ENCODE assay signal across 12 cellular contexts in the genomic region with DNA sequence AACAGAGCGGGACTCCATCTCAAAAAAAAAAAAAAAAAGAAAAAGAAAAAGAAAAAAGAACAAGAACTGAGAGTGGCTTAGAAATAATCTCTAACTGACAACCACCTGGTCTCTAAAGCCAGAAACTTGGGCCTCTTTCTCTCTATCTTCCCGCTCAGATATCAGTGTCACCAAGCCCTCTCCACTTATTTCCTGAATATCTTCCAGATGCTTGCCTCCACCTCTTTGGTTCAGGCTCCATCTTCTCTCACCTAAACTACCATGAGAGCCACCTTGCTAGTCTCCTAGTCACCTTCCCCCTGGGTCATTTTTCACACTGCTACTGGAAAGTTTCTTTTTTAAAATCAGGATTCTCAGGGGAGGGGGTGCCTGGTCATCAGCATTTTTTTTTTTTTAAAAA. TPM values are rescaled to one million over a fixed set of nuclear protein-coding genes. Genes with fewer than 3 reads are reported as not detected.
DNase-seq lines count a peak whose midpoint lies in the region; FAIRE-seq and TF ChIP-seq lines count a peak whose summit lies in the region.
"Had no signal": no experiment of that assay in that cellular context is flagged by ENCODE, and none has a peak within 500 bp of the region (broad histone marks: within the 10 kb centered on the region; RNA-seq: fewer than 3 reads in every experiment).

No MANE protein-coding gene starts in this region.

- no peak for DNase-seq in T-helper 2 cell treated with Interferon-gamma antibody and Interleukin-4, amounts not matched to agents 5 μg/mL and 100 μg/mL, for 36 hours (ENCODE audit: low spot score)
- DNase-seq in T-helper 2 cell (no peak), MM.1S (no peak), mammary epithelial cell (no peak), kidney tubule cell (ENCODE audit: low spot score) (no peak), urothelium cell line (ENCODE audit: low spot score) (no peak)
- DNase-seq in stimulated activated naive CD4-positive, alpha-beta T cell (lab: John Stamatoyannopoulos, UW), result no peak
- DNase-seq: left colon; stimulated activated CD8-positive, alpha-beta memory T cell treated with anti-CD3 and anti-CD28 coated beads, Interleukin-4, amount 100 ng/mL, for 48 hours; T1000 had no signal

- WGBS in mammary epithelial cell (ENCODE audit: low coverage, missing lambda C conversion rate), result 93% methylated on average over 1 of the region's 2 CpGs

- dilution Hi-C loops in mammary epithelial cell (cut with HindIII; ENCODE audit: low sequenced_read_pairs), result no loop called here

- H2AFZ ChIP-seq in MM.1S (ENCODE audit: low read length) (no peak overlapping the region), mammary epithelial cell (ENCODE audit: low read depth, low read length) (no peak overlapping the region)

- H3K27me3 Mint-ChIP-seq in T-helper 2 cell treated with Interferon-gamma antibody and Interleukin-4, amounts not matched to agents 5 μg/mL and 100 μg/mL, for 36 hours (ENCODE audit: low read depth), result no peaks in the 10 kb centered on the region

- H3K27me3 ChIP-seq in MM.1S (replicated peaks; ENCODE audit: insufficient read depth, low read length) (no peaks in the 10 kb centered on the region), mammary epithelial cell (ENCODE audit: insufficient read depth, low read length) (no peaks in the 10 kb centered on the region), neutrophil (no peaks in the 10 kb centered on the region)

- BruUV-seq in mammary epithelial cell (replicated peaks; lab: Mats Ljungman, UMichigan), result no TSS peak

- H4K20me1 ChIP-seq in MM.1S (ENCODE audit: insufficient read depth, low read length) (no peaks in the 10 kb centered on the region), mammary epithelial cell (ENCODE audit: insufficient read depth, low read length) (no peaks in the 10 kb centered on the region)

- H3K36me3 ChIP-seq in MM.1S (replicated peaks; ENCODE audit: insufficient read depth, low read length), result no peaks in the 10 kb centered on the region
- peaks cover 6% of the 10 kb centered on the region for H3K36me3 ChIP-seq in mammary epithelial cell (ENCODE audit: insufficient read depth, low read length)
- peaks cover 18% of the 10 kb centered on the region for H3K36me3 ChIP-seq in neutrophil

- peak overlapping the region; percentile 50; the same call in 1 of the 2 replicates for H3K4me2 ChIP-seq in MM.1S (ENCODE audit: low read depth, low read length)
- H3K4me2 ChIP-seq in mammary epithelial cell (ENCODE audit: insufficient read depth, low read depth, low read length), result peak overlapping the region; percentile 22

- H3K79me2 ChIP-seq in MM.1S (ENCODE audit: low read length) (peaks cover 21% of the 10 kb centered on the region), mammary epithelial cell (ENCODE audit: insufficient read depth, low read length) (peaks cover 46% of the 10 kb centered on the region)

- no peak for FAIRE-seq in urothelium cell line (lab: Jason Lieb, UNC)
- FAIRE-seq: A204.1 had no signal

- peaks cover 41% of the 10 kb centered on the region for H3K4me1 Mint-ChIP-seq in T-helper 2 cell treated with Interferon-gamma antibody and Interleukin-4, amounts not matched to agents 5 μg/mL and 100 μg/mL, for 36 hours (ENCODE audit: low read depth)

- H3K4me1 ChIP-seq in MM.1S (ENCODE audit: low read length), result peaks cover 5% of the 10 kb centered on the region; the same call in 1 of the 2 replicates
- peaks cover 14% of the 10 kb centered on the region for H3K4me1 ChIP-seq in mammary epithelial cell (ENCODE audit: insufficient read depth, low read length)
- peaks cover 30 to 36% of the 10 kb centered on the region in 2 experiments for H3K4me1 ChIP-seq in neutrophil (ENCODE audit: control insufficient read depth in 1 of 2, insufficient read depth in 1 of 2, low read depth in 1 of 2, low read length in 1 of 2)

- H3K27ac Mint-ChIP-seq in T-helper 2 cell treated with Interferon-gamma antibody and Interleukin-4, amounts not matched to agents 5 μg/mL and 100 μg/mL, for 36 hours, result peak overlapping the region; percentile 62

- H3K9me3 Mint-ChIP-seq in T-helper 2 cell treated with Interferon-gamma antibody and Interleukin-4, amounts not matched to agents 5 μg/mL and 100 μg/mL, for 36 hours, result peaks cover 6% of the 10 kb centered on the region

- intact Hi-C loops in mammary epithelial cell (cut with micrococcal nuclease), result no loop called here

- peaks cover 7% of the 10 kb centered on the region; the same call in 1 of the 2 replicates for H3F3A ChIP-seq in MM.1S (ENCODE audit: insufficient read depth, low read length)

- H3K9ac ChIP-seq in MM.1S (ENCODE audit: low read length) (peak overlapping the region; percentile 47; the same call in 1 of the 2 replicates), mammary epithelial cell (ENCODE audit: insufficient read depth, low read length) (no peak overlapping the region)

- H3K9me2 ChIP-seq in MM.1S (replicated peaks; ENCODE audit: insufficient read depth, low read length), result no peaks in the 10 kb centered on the region

- in situ Hi-C loops in mammary epithelial cell (cut with MboI; ENCODE audit: low sequenced_read_pairs in 2 of 2), result no loop called here

- H3K27ac ChIP-seq in MM.1S (ENCODE audit: low read length) (no peak overlapping the region; the same call in 1 of the 2 replicates), mammary epithelial cell (ENCODE audit: insufficient read depth, low read depth, low read length) (no peak overlapping the region), neutrophil (peak overlapping the region; percentile 97)

- peak overlapping the region; percentile 98 for H3K4me3 Mint-ChIP-seq in T-helper 2 cell treated with Interferon-gamma antibody and Interleukin-4, amounts not matched to agents 5 μg/mL and 100 μg/mL, for 36 hours

- peaks cover 51% of the 10 kb centered on the region for H3K36me3 Mint-ChIP-seq in T-helper 2 cell treated with Interferon-gamma antibody and Interleukin-4, amounts not matched to agents 5 μg/mL and 100 μg/mL, for 36 hours (ENCODE audit: low read depth)

- TF ChIP-seq CTCF in MM.1S (IDR thresholded peaks at IDR 0.05; ENCODE audit: low read length) (no peak), mammary epithelial cell (conservative IDR thresholded peaks at IDR 0.05 in 1 of 2, IDR thresholded peaks at IDR 0.05 in 1 of 2; ENCODE audit: extremely low read depth in 1 of 2, insufficient read depth in 1 of 2, low read depth in 1 of 2, low read length in 2 of 2) (no peak), neutrophil (IDR thresholded peaks at IDR 0.05) (no peak)

- H3K9me3 ChIP-seq in MM.1S (replicated peaks; ENCODE audit: insufficient read depth, low read length) (no peaks in the 10 kb centered on the region), mammary epithelial cell (replicated peaks; ENCODE audit: insufficient read depth, low read length) (no peaks in the 10 kb centered on the region), neutrophil (no peaks in the 10 kb centered on the region)

- 0 out of 2 replicates have a peak overlapping the region, but pooled peaks have one; percentile 20 for H3K4me3 ChIP-seq in MM.1S (ENCODE audit: low read length)
- H3K4me3 ChIP-seq in mammary epithelial cell (replicated peaks in 1 of 3; ENCODE audit: insufficient read depth in 1 of 3, low read depth in 2 of 3, low read length in 3 of 3), result no peak overlapping the region
- peak overlapping the region in 1 of 2 experiments; percentile 93 for H3K4me3 ChIP-seq in neutrophil (ENCODE audit: low read depth in 1 of 2, low read length in 1 of 2)

- CTCF ChIA-PET in mammary epithelial cell (lab: Charles Lee; ENCODE audit: low non-redundant PET), result no interaction called here

RNA-seq across cellular contexts. Expression of gene TM9SF1, which starts 1.8 kb away (rescaled TPM):
- 10 to 100 TPM; 50.9 to 64.2 TPM for total RNA-seq in mammary epithelial cell
- polyA plus RNA-seq in mammary epithelial cell, result 46.1 TPM
- polyA minus RNA-seq in mammary epithelial cell, result 19.9 TPM

RNA-seq across cellular contexts. Expression of gene TSSK4, which starts 8.4 kb away (rescaled TPM):
- under 1 TPM in 1 of 2 donors, not detected in 1; 0.96 TPM for total RNA-seq in mammary epithelial cell
- not detected for polyA plus RNA-seq in mammary epithelial cell
- not detected for polyA minus RNA-seq in mammary epithelial cell

RNA-seq across cellular contexts. Expression of gene IPO4, which starts 8.4 kb away (rescaled TPM):
- 10 to 100 TPM; 44.2 to 60.2 TPM for total RNA-seq in mammary epithelial cell
- polyA plus RNA-seq in mammary epithelial cell, result 35.1 TPM
- 75.4 TPM for polyA minus RNA-seq in mammary epithelial cell

RNA-seq across cellular contexts. Expression of gene CHMP4A, which starts 16.2 kb away (rescaled TPM):
- 10 to 100 TPM; 25.3 to 51.5 TPM for total RNA-seq in mammary epithelial cell
- polyA plus RNA-seq in mammary epithelial cell, result 61.2 TPM
- 1.9 TPM for polyA minus RNA-seq in mammary epithelial cell

RNA-seq across cellular contexts. Expression of gene MDP1, which starts 18.8 kb away (rescaled TPM):
- 10 to 100 TPM in 1 of 2 donors, 1 to 10 TPM in 1; 6.5 to 12.0 TPM for total RNA-seq in mammary epithelial cell
- polyA plus RNA-seq in mammary epithelial cell, result 7.7 TPM
- polyA minus RNA-seq in mammary epithelial cell, result 15.8 TPM
